Comparison of ENCODE assay signal across 9 cellular contexts in genomic region chr5:91332267-91333044, GRCh38. TPM values are rescaled to one million over a fixed set of nuclear protein-coding genes. Genes with fewer than 3 reads are reported as not detected.
DNase-seq lines count a peak whose midpoint lies in the region; ATAC-seq and TF ChIP-seq lines count a peak whose summit lies in the region.
"Had no signal": no experiment of that assay in that cellular context is flagged by ENCODE, and none has a peak within 500 bp of the region (broad histone marks: within the 10 kb centered on the region; RNA-seq: fewer than 3 reads in every experiment).

No MANE protein-coding gene starts in this region.

- no peaks in the 10 kb centered on the region for H3K9me3 Mint-ChIP-seq in activated T-cell treated with anti-CD3 and anti-CD28 coated beads, Interleukin-2, amount 50 U/mL, for 72 hours
- H3K9me3 Mint-ChIP-seq in nephron progenitor cell = no peaks in the 10 kb centered on the region
- H3K9me3 Mint-ChIP-seq: IgD-negative memory B cell had no signal

- peaks cover 29% of the 10 kb centered on the region for H3K4me1 Mint-ChIP-seq in activated T-cell treated with anti-CD3 and anti-CD28 coated beads, Interleukin-2, amount 50 U/mL, for 72 hours (ENCODE audit: low read depth)
- peaks cover 30% of the 10 kb centered on the region for H3K4me1 Mint-ChIP-seq in nephron progenitor cell
- H3K4me1 Mint-ChIP-seq: IgD-negative memory B cell had no signal

- peak overlapping the region in 1 of 2 donors; percentile 60 for H3K4me3 Mint-ChIP-seq in activated T-cell treated with anti-CD3 and anti-CD28 coated beads, Interleukin-2, amount 50 U/mL, for 72 hours
- H3K4me3 Mint-ChIP-seq in nephron progenitor cell = no peak overlapping the region
- H3K4me3 Mint-ChIP-seq: IgD-negative memory B cell had no signal

- ATAC-seq in GM19351 (IDR thresholded peaks at IDR 0.05; ENCODE audit: unreplicated experiment) = peak; percentile 79
- ATAC-seq in HG03378 (IDR thresholded peaks at IDR 0.05; ENCODE audit: unreplicated experiment) = peak; percentile 90
- peak; percentile 91 for ATAC-seq in activated T-cell treated with anti-CD3 and anti-CD28 coated beads, Interleukin-2, amount 50 U/mL, for 72 hours (replicated peaks in 1 of 2)

- peak; percentile 27 to 35 for DNase-seq in activated T-cell treated with anti-CD3 and anti-CD28 coated beads, Interleukin-2, amount 50 U/mL, for 72 hours
- DNase-seq in nephron progenitor cell (no peak), AML-193 (lab: John Stamatoyannopoulos, UW) (no peak), D341Med (ENCODE audit: low spot score) (no peak)
- DNase-seq in activated effector memory CD4-positive, alpha-beta T cell treated with Interleukin-2 at 50 U/mL for 16 hours = no peak
- DNase-seq in stimulated activated naive CD4-positive, alpha-beta T cell treated with Interleukin-2 at 50 U/mL for 16 hours (lab: John Stamatoyannopoulos, UW) = no peak

- TF ChIP-seq CTCF in nephron progenitor cell (IDR thresholded peaks at IDR 0.05) = no peak

- H3K27ac Mint-ChIP-seq in activated T-cell treated with anti-CD3 and anti-CD28 coated beads, Interleukin-2, amount 50 U/mL, for 72 hours = peak overlapping the region; percentile 44
- peak overlapping the region; percentile 10 for H3K27ac Mint-ChIP-seq in nephron progenitor cell

- peaks cover 28% of the 10 kb centered on the region for H3K27me3 Mint-ChIP-seq in activated T-cell treated with anti-CD3 and anti-CD28 coated beads, Interleukin-2, amount 50 U/mL, for 72 hours (ENCODE audit: low read depth)
- no peaks in the 10 kb centered on the region for H3K27me3 Mint-ChIP-seq in nephron progenitor cell (ENCODE audit: low read depth, poor library complexity)

- no peaks in the 10 kb centered on the region for H3K36me3 Mint-ChIP-seq in activated T-cell treated with anti-CD3 and anti-CD28 coated beads, Interleukin-2, amount 50 U/mL, for 72 hours (ENCODE audit: insufficient read depth in 2 of 2)
- H3K36me3 Mint-ChIP-seq in nephron progenitor cell (ENCODE audit: low read depth) = no peaks in the 10 kb centered on the region
- H3K36me3 Mint-ChIP-seq: IgD-negative memory B cell had no signal

RNA-seq across cellular contexts. Expression of gene ARRDC3, which starts 50.7 kb away (rescaled TPM):
- 10 to 100 TPM; 12.8 to 21.1 TPM for total RNA-seq in activated T-cell treated with anti-CD3 and anti-CD28 coated beads, Interleukin-2, amount 50 U/mL, for 72 hours

Comparison
In these comparisons a context has a peak if more than half of its experiments do, and no peak if none do; other contexts are left out.
1. DNase-seq: peak in activated T-cell treated with anti-CD3 and anti-CD28 coated beads, Interleukin-2, amount 50 U/mL, for 72 hours (2 of 2); none in nephron progenitor cell (single experiment), AML-193 (0 of 2), D341Med (single experiment), activated effector memory CD4-positive, alpha-beta T cell treated with Interleukin-2 at 50 U/mL for 16 hours (single experiment) and stimulated activated naive CD4-positive, alpha-beta T cell treated with Interleukin-2 at 50 U/mL for 16 hours (single experiment).
2. Peak in every context shown above with its lines, with median percentiles within 50 percentile points of each other: ATAC-seq.